Comparison of ENCODE assay signal across 16 cellular contexts in the genomic region with DNA sequence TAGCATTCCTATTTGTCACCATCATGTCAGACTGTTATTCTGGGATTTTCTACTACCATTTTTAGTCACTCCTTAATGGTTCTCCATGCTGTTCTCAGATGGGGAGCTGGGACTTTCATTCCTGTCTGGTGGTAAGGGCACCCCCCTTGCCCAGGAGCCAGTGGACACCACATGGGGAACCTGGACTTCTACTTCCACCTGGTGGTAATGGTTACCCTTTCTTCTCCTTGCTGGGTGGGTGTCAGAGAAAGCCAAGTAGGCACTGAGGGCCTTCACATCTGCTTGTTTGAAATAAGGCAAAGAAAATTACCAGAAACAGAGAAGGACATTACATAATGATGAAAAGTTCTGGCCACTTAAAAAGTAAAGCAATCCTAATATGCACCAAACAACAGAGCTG.
DNase-seq lines count a peak whose midpoint lies in the region; ATAC-seq, FAIRE-seq and TF ChIP-seq lines count a peak whose summit lies in the region.
"Had no signal": no experiment of that assay in that cellular context is flagged by ENCODE, and none has a peak within 500 bp of the region (broad histone marks: within the 10 kb centered on the region; RNA-seq: fewer than 3 reads in every experiment).

No MANE protein-coding gene starts in this region.

- H3K9me3 ChIP-seq in cardiac muscle cell (ENCODE audit: low read depth): no peaks in the 10 kb centered on the region
- no peaks in the 10 kb centered on the region for H3K9me3 ChIP-seq in Loucy (ENCODE audit: insufficient read depth, low read depth, low read length)
- no peaks in the 10 kb centered on the region for H3K9me3 ChIP-seq in H1 (ENCODE audit: insufficient read depth in 2 of 2, low read depth in 1 of 2, low read length in 1 of 2)
- no peaks in the 10 kb centered on the region for H3K9me3 ChIP-seq in vagina
- H3K9me3 ChIP-seq: BLaER1 treated with 17β-estradiol and CSF1 and Interleukin-3, amounts not matched to agents 10 nM and 100 nM had no signal

- no peaks in the 10 kb centered on the region for H3F3A ChIP-seq in Loucy (ENCODE audit: low read depth)

- no peak overlapping the region for H3K4me2 ChIP-seq in Loucy (ENCODE audit: low read depth, low read length, poor library complexity, severe bottlenecking)
- H3K4me2 ChIP-seq in H1 (ENCODE audit: insufficient read depth in 1 of 2, low read depth in 2 of 2, low read length in 2 of 2): no peak overlapping the region
- H3K4me2 ChIP-seq: BLaER1 treated with 17β-estradiol and CSF1 and Interleukin-3, amounts not matched to agents 10 nM and 100 nM had no signal

- no peak for TF ChIP-seq EP300 in H1 (IDR thresholded peaks at IDR 0.05; ENCODE audit: borderline replicate concordance in 1 of 2, low read depth in 2 of 2, low read length in 2 of 2)

- H3K9ac ChIP-seq in Loucy (ENCODE audit: low read depth, low read length, poor library complexity, severe bottlenecking) (no peak overlapping the region), H1 (replicated peaks in 1 of 4; ENCODE audit: extremely low read depth in 1 of 4, low read depth in 3 of 4, low read length in 3 of 4) (no peak overlapping the region)
- H3K9ac ChIP-seq: BLaER1 treated with 17β-estradiol and CSF1 and Interleukin-3, amounts not matched to agents 10 nM and 100 nM; GM23248 had no signal

- H3K27ac ChIP-seq in cardiac muscle cell (peak overlapping the region; percentile 38), H1 (ENCODE audit: low read depth, low read length) (no peak overlapping the region), vagina (no peak overlapping the region)
- H3K27ac ChIP-seq: BLaER1 treated with 17β-estradiol and CSF1 and Interleukin-3, amounts not matched to agents 10 nM and 100 nM; GM23248; HL-60 had no signal

- H3K9me3 Mint-ChIP-seq in nephron progenitor cell: no peaks in the 10 kb centered on the region
- H3K9me3 Mint-ChIP-seq in naive thymus-derived CD8-positive, alpha-beta T cell: no peaks in the 10 kb centered on the region

- POLR2A ChIA-PET in H1 (lab: Charles Lee; ENCODE audit: partially characterized antibody): no interaction called here
- POLR2A ChIA-PET in naive thymus-derived CD8-positive, alpha-beta T cell (lab: Charles Lee): no interaction called here

- no peak overlapping the region for H2AK5ac ChIP-seq in H1 (ENCODE audit: low read depth, low read length)

- H2BK5ac ChIP-seq in H1 (ENCODE audit: low read depth, low read length): no peak overlapping the region

- peaks cover 2% of the 10 kb centered on the region; the same call in 1 of the 2 replicates for H3K23me2 ChIP-seq in H1 (ENCODE audit: low read depth, low read length)

- DNase-seq in cardiac muscle cell (ENCODE audit: low read depth in 1 of 2, low spot score in 1 of 2): no peak
- no peak for DNase-seq in left ventricle myocardium superior
- DNase-seq in H1 (ENCODE audit: low read depth in 1 of 2, low spot score in 2 of 2): peak in 1 of 2 experiments; percentile 35
- DNase-seq in vagina (ENCODE audit: extremely low spot score in 2 of 2): peak; percentile 27 to 37
- DNase-seq in nephron progenitor cell: no peak
- no peak for DNase-seq in naive thymus-derived CD8-positive, alpha-beta T cell
- DNase-seq in H7: no peak
- DNase-seq: ACHN; CD4-positive, CD25-positive, alpha-beta regulatory T cell; DMS53; GF-D8; GM23248; HCEC 1CT had no signal

- H3K4me1 ChIP-seq in cardiac muscle cell (ENCODE audit: low read depth) (peaks cover 50% of the 10 kb centered on the region), Loucy (ENCODE audit: insufficient read depth, low read length, poor library complexity, severe bottlenecking) (peaks cover 8% of the 10 kb centered on the region), H1 (replicated peaks in 1 of 4; ENCODE audit: control insufficient read depth in 3 of 4, insufficient read depth in 4 of 4, low read length in 3 of 4) (peaks cover 0 to 8% (median 3%) of the 10 kb centered on the region in 4 experiments; a peak in 3 of 7 replicates), vagina (no peaks in the 10 kb centered on the region)

- H2AFZ ChIP-seq in Loucy (ENCODE audit: low read length) (no peak overlapping the region), H1 (ENCODE audit: low read length) (no peak overlapping the region)
- H2AFZ ChIP-seq: GM23248 had no signal

- TF ChIP-seq CTCF in cardiac muscle cell (IDR thresholded peaks at IDR 0.05; ENCODE audit: low read depth, low read length): no peak
- peak; percentile 21 for TF ChIP-seq CTCF in Loucy (conservative IDR thresholded peaks at IDR 0.05; ENCODE audit: low read length)
- TF ChIP-seq CTCF in H1 (IDR thresholded peaks at IDR 0.05; ENCODE audit: control extremely low read depth in 1 of 3, insufficient read depth in 1 of 3, low read depth in 1 of 3, low read length in 3 of 3): peak in 1 of 3 experiments; percentile 25; a peak in 2 of 4 replicates
- TF ChIP-seq CTCF in vagina (IDR thresholded peaks at IDR 0.05): no peak
- no peak for TF ChIP-seq CTCF in nephron progenitor cell (IDR thresholded peaks at IDR 0.05)

- ATAC-seq in left ventricle myocardium superior: no peak
- ATAC-seq in naive thymus-derived CD8-positive, alpha-beta T cell: no peak

- no peaks in the 10 kb centered on the region for H3K27me3 Mint-ChIP-seq in nephron progenitor cell (ENCODE audit: low read depth, poor library complexity)
- peaks cover 0 to 8% (median 3%) of the 10 kb centered on the region in 5 donors for H3K27me3 Mint-ChIP-seq in naive thymus-derived CD8-positive, alpha-beta T cell
- H3K27me3 Mint-ChIP-seq: CD4-positive, CD25-positive, alpha-beta regulatory T cell had no signal

- CTCF ChIA-PET in H1 (lab: Charles Lee; ENCODE audit: partially characterized antibody): interaction anchor here (0.9 to 2.7 kb wide), 7 partner anchors 10 to 125 kb away, joined by 3 to 10 read pairs (median 4); no protein-coding TSS in a partner anchor

- peaks cover 31% of the 10 kb centered on the region for H3K4me1 Mint-ChIP-seq in nephron progenitor cell
- peaks cover 0 to 7% (median 4%) of the 10 kb centered on the region in 4 donors for H3K4me1 Mint-ChIP-seq in naive thymus-derived CD8-positive, alpha-beta T cell
- H3K4me1 Mint-ChIP-seq: CD4-positive, CD25-positive, alpha-beta regulatory T cell had no signal

- no peaks in the 10 kb centered on the region for H4K20me1 ChIP-seq in Loucy (ENCODE audit: insufficient read depth, low read length, poor library complexity, severe bottlenecking)
- no peaks in the 10 kb centered on the region for H4K20me1 ChIP-seq in H1 (replicated peaks in 1 of 2; ENCODE audit: control insufficient read depth in 1 of 2, insufficient read depth in 2 of 2, low read length in 2 of 2)
- H4K20me1 ChIP-seq: BLaER1 treated with 17β-estradiol and CSF1 and Interleukin-3, amounts not matched to agents 10 nM and 100 nM had no signal

- H3K36me3 ChIP-seq in cardiac muscle cell (no peaks in the 10 kb centered on the region), Loucy (ENCODE audit: insufficient read depth, low read length) (no peaks in the 10 kb centered on the region), H1 (ENCODE audit: control insufficient read depth in 2 of 4, insufficient read depth in 4 of 4, low read length in 3 of 4) (no peaks in the 10 kb centered on the region), vagina (no peaks in the 10 kb centered on the region), H7 (replicated peaks; ENCODE audit: control insufficient read depth, insufficient read depth, low read length) (no peaks in the 10 kb centered on the region)
- H3K36me3 ChIP-seq: BLaER1 treated with 17β-estradiol and CSF1 and Interleukin-3, amounts not matched to agents 10 nM and 100 nM had no signal

- H3K4me3 ChIP-seq in cardiac muscle cell (no peak overlapping the region), Loucy (ENCODE audit: low read length, poor library complexity, severe bottlenecking) (no peak overlapping the region), H1 (ENCODE audit: extremely low read depth in 1 of 4, insufficient read depth in 2 of 4, low read depth in 3 of 4, low read length in 4 of 4) (no peak overlapping the region), vagina (no peak overlapping the region), H7 (ENCODE audit: insufficient read depth, low read depth, low read length) (no peak overlapping the region)
- H3K4me3 ChIP-seq: BLaER1 treated with 17β-estradiol and CSF1 and Interleukin-3, amounts not matched to agents 10 nM and 100 nM; GM23248 had no signal

- H3K4ac ChIP-seq in H1 (replicated peaks; ENCODE audit: insufficient read length, low read depth, low read length): no peak overlapping the region

- intact Hi-C loops in left ventricle myocardium superior (cut with micrococcal nuclease) (no loop called here), vagina (cut with DNase I) (no loop called here)

- H4K91ac ChIP-seq in H1 (replicated peaks; ENCODE audit: insufficient read length, low read length): no peak overlapping the region

- FAIRE-seq in H1 (lab: Jason Lieb, UNC): no peak

- no peak overlapping the region for H3K18ac ChIP-seq in H1 (ENCODE audit: extremely low read depth, low read length)

- TF ChIP-seq POLR2A in H1 (IDR thresholded peaks at IDR 0.05; ENCODE audit: control extremely low read depth in 1 of 2, low read depth in 2 of 2, low read length in 2 of 2) (no peak), vagina (IDR thresholded peaks at IDR 0.05) (no peak)

- H3K56ac ChIP-seq in H1 (replicated peaks; ENCODE audit: insufficient read length, low read depth, low read length): no peak overlapping the region

- H4K8ac ChIP-seq in H1 (ENCODE audit: extremely low read depth, insufficient read depth, low read length): no peak overlapping the region

- no peak overlapping the region for H3K14ac ChIP-seq in H1 (ENCODE audit: insufficient read length)

- H2BK12ac ChIP-seq in H1 (ENCODE audit: low read depth, low read length): no peak overlapping the region

- H3K79me2 ChIP-seq in Loucy (ENCODE audit: insufficient read depth, low read length) (no peaks in the 10 kb centered on the region), H1 (ENCODE audit: control insufficient read depth in 1 of 2, insufficient read depth in 2 of 2, low read length in 2 of 2) (no peaks in the 10 kb centered on the region)

- peak; percentile 44 to 59; a peak in 3 of 4 replicates for TF ChIP-seq RAD21 in H1 (IDR thresholded peaks at IDR 0.05 in 1 of 2, conservative IDR thresholded peaks at IDR 0.05 in 1 of 2; ENCODE audit: low read depth in 2 of 2, low read length in 2 of 2)

- no peak overlapping the region for H4K5ac ChIP-seq in H1 (ENCODE audit: insufficient read length, low read depth, low read length)

- no peak overlapping the region for H2BK120ac ChIP-seq in H1 (replicated peaks; ENCODE audit: low read depth, low read length)

- H3K79me1 ChIP-seq in H1 (ENCODE audit: low read depth, low read length): no peaks in the 10 kb centered on the region

- H2BK20ac ChIP-seq in H1 (ENCODE audit: low read length): no peak overlapping the region

- H2BK15ac ChIP-seq in H1 (ENCODE audit: low read length): no peak overlapping the region

- H3K27ac Mint-ChIP-seq in nephron progenitor cell: no peak overlapping the region
- no peak overlapping the region for H3K27ac Mint-ChIP-seq in naive thymus-derived CD8-positive, alpha-beta T cell
- H3K27ac Mint-ChIP-seq: CD4-positive, CD25-positive, alpha-beta regulatory T cell had no signal

- H3K36me3 Mint-ChIP-seq in nephron progenitor cell (ENCODE audit: low read depth): no peaks in the 10 kb centered on the region
- H3K36me3 Mint-ChIP-seq in naive thymus-derived CD8-positive, alpha-beta T cell: no peaks in the 10 kb centered on the region
- H3K36me3 Mint-ChIP-seq: CD4-positive, CD25-positive, alpha-beta regulatory T cell had no signal

- no peak overlapping the region for H3K4me3 Mint-ChIP-seq in nephron progenitor cell
- H3K4me3 Mint-ChIP-seq in naive thymus-derived CD8-positive, alpha-beta T cell: no peak overlapping the region
- H3K4me3 Mint-ChIP-seq: CD4-positive, CD25-positive, alpha-beta regulatory T cell had no signal

- H3K9me2 ChIP-seq in Loucy (replicated peaks; ENCODE audit: low read depth, low read length): no peaks in the 10 kb centered on the region

- H3K27me3 ChIP-seq in cardiac muscle cell (no peaks in the 10 kb centered on the region), Loucy (ENCODE audit: insufficient read depth, low read length, poor library complexity, severe bottlenecking) (no peaks in the 10 kb centered on the region), H1 (replicated peaks in 1 of 4; ENCODE audit: control insufficient read depth in 3 of 4, extremely low read depth in 1 of 4, insufficient read depth in 3 of 4, low read length in 3 of 4) (no peaks in the 10 kb centered on the region), vagina (no peaks in the 10 kb centered on the region), H7 (ENCODE audit: control insufficient read depth, insufficient read depth, low read length) (no peaks in the 10 kb centered on the region)
- H3K27me3 ChIP-seq: BLaER1 treated with 17β-estradiol and CSF1 and Interleukin-3, amounts not matched to agents 10 nM and 100 nM had no signal

- no peak overlapping the region for H3K23ac ChIP-seq in H1 (ENCODE audit: insufficient read length)

Comparison
In these comparisons a context has a peak if more than half of its experiments do, and no peak if none do; other contexts are left out.
1. DNase-seq: peak in vagina (2 of 2); none in cardiac muscle cell (0 of 2), left ventricle myocardium superior (single experiment), nephron progenitor cell (single experiment), naive thymus-derived CD8-positive, alpha-beta T cell (0 of 10) and H7 (single experiment).